In the genomic region with DNA sequence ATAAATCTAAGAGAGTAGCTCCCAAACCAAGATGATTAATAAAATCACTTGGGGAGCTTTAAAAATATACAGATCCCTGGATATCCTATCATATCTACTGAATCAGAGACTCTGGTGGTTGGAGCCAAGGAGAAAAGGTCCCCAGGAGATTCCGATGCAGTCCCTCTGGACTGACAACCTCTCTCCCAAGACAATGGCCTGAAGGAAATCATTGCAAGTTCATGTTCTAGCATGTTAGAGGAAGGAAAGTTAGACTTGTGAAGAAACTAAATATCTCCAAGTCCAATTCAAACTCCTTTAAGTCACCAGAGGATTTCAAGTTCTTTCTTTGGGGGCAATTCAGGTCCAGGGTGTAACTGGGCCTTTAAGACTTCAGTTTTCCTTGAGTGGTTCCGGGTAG, we compare ENCODE assay signal across 31 cellular contexts.
"Had no signal": no experiment of that assay in that cellular context is flagged by ENCODE, and none has a peak within 500 bp of the region (broad histone marks: within the 10 kb centered on the region; RNA-seq: fewer than 3 reads in every experiment).

No MANE protein-coding gene starts in this region.

- FAIRE-seq: K562 had no signal

- H3K27ac ChIP-seq: brain microvascular endothelial cell, cardiac muscle cell, Peyer's patch, WERI-Rb-1 had no signal

- H3K4me1 Mint-ChIP-seq: activated T-helper 17 cell treated with anti-CD3 and anti-CD28 coated beads, Interleukin-2, amount 50 U/mL, for 72 hours; central memory CD8-positive, alpha-beta T cell had no signal

- DNase-seq: activated CD4-positive, alpha-beta memory T cell treated with anti-CD3 and anti-CD28 coated beads, Interleukin-2, amount 10 ng/mL, durations not matched to agents 7 days and 5 days; activated CD4-positive, alpha-beta T cell treated with anti-CD3 and anti-CD28 coated beads for 1 hour; activated CD4-positive, alpha-beta T cell treated with anti-CD3 and anti-CD28 coated beads for 48 hours; activated CD4-positive, CD25-positive, alpha-beta regulatory T cell; activated CD8-positive, alpha-beta memory T cell treated with anti-CD3 and anti-CD28 coated beads, Interleukin-2, amount 10 ng/mL, durations not matched to agents 7 days and 5 days; activated CD8-positive, alpha-beta memory T cell treated with anti-CD3 and anti-CD28 coated beads, Interleukin-2, amount 50 U/mL, for 48 hours; activated effector memory CD4-positive, alpha-beta T cell treated with anti-CD3 and anti-CD28 coated beads, Interleukin-2, amount 50 U/mL, for 16 hours; activated naive CD4-positive, alpha-beta T cell; activated naive CD4-positive, alpha-beta T cell treated with anti-CD3 and anti-CD28 coated beads, Interleukin-2, amount 50 U/mL, for 16 hours; activated naive CD8-positive, alpha-beta T cell treated with anti-CD3 and anti-CD28 coated beads for 36 hours; activated T-cell treated with anti-CD3 and anti-CD28 coated beads, Interleukin-2, amount 50 U/mL, for 72 hours; amniotic stem cell; aorta; brain microvascular endothelial cell; NCI-H1105; NCI-H1417 treated with DMSO at 0.1 percent for 48 hours; NCI-H187 treated with DMSO at 0.1 percent for 48 hours; NCI-H2081; NCI-H2227 treated with DMSO at 0.1 percent for 48 hours; NCI-H446 treated with DMSO at 0.1 percent for 48 hours; NCI-H524; Peyer's patch; RPMI8226; SIG-M5; T1000; WERI-Rb-1 had no signal

- H3K27ac Mint-ChIP-seq: activated CD4-positive, alpha-beta memory T cell treated with anti-CD3 and anti-CD28 coated beads, Interleukin-2, amount 10 ng/mL, durations not matched to agents 7 days and 5 days; activated CD8-positive, alpha-beta memory T cell treated with anti-CD3 and anti-CD28 coated beads, Interleukin-2, amount 10 ng/mL, durations not matched to agents 7 days and 5 days; activated naive CD8-positive, alpha-beta T cell treated with anti-CD3 and anti-CD28 coated beads for 36 hours; activated T-cell treated with anti-CD3 and anti-CD28 coated beads, Interleukin-2, amount 50 U/mL, for 72 hours; activated T-helper 17 cell treated with anti-CD3 and anti-CD28 coated beads, Interleukin-2, amount 50 U/mL, for 72 hours had no signal

- H3K9me3 ChIP-seq: Peyer's patch had no signal

- H3K4me3 Mint-ChIP-seq: activated CD4-positive, alpha-beta memory T cell treated with anti-CD3 and anti-CD28 coated beads, Interleukin-2, amount 10 ng/mL, durations not matched to agents 7 days and 5 days; activated CD8-positive, alpha-beta memory T cell treated with anti-CD3 and anti-CD28 coated beads, Interleukin-2, amount 10 ng/mL, durations not matched to agents 7 days and 5 days; activated naive CD8-positive, alpha-beta T cell treated with anti-CD3 and anti-CD28 coated beads for 36 hours; activated T-cell treated with anti-CD3 and anti-CD28 coated beads, Interleukin-2, amount 50 U/mL, for 72 hours; activated T-helper 17 cell treated with anti-CD3 and anti-CD28 coated beads, Interleukin-2, amount 50 U/mL, for 72 hours; central memory CD8-positive, alpha-beta T cell had no signal

- ATAC-seq: activated CD8-positive, alpha-beta memory T cell treated with anti-CD3 and anti-CD28 coated beads, Interleukin-2, amount 10 ng/mL, durations not matched to agents 7 days and 5 days; activated T-cell treated with anti-CD3 and anti-CD28 coated beads, Interleukin-2, amount 50 U/mL, for 72 hours; activated T-helper 17 cell treated with anti-CD3 and anti-CD28 coated beads, Interleukin-2, amount 50 U/mL, for 72 hours; K562; Right ventricle myocardium inferior had no signal

- H3K36me3 Mint-ChIP-seq: activated naive CD8-positive, alpha-beta T cell treated with anti-CD3 and anti-CD28 coated beads for 36 hours had no signal

- H3K4me3 ChIP-seq: cardiac muscle cell, K562, Peyer's patch had no signal

- H3K36me3 ChIP-seq: brain microvascular endothelial cell, cardiac muscle cell, Peyer's patch, WERI-Rb-1 had no signal

- H3K27me3 ChIP-seq: brain microvascular endothelial cell, Peyer's patch had no signal

- H3K9me3 Mint-ChIP-seq: activated CD4-positive, alpha-beta memory T cell treated with anti-CD3 and anti-CD28 coated beads, Interleukin-2, amount 10 ng/mL, durations not matched to agents 7 days and 5 days; activated naive CD8-positive, alpha-beta T cell treated with anti-CD3 and anti-CD28 coated beads for 36 hours; activated T-cell treated with anti-CD3 and anti-CD28 coated beads, Interleukin-2, amount 50 U/mL, for 72 hours; activated T-helper 17 cell treated with anti-CD3 and anti-CD28 coated beads, Interleukin-2, amount 50 U/mL, for 72 hours; central memory CD8-positive, alpha-beta T cell had no signal
